Comparison of ENCODE assay signal across 1 cellular context in genomic region chr2:214809751-214810564, GRCh38.
TF ChIP-seq lines count a peak whose summit lies in the region.

No MANE protein-coding gene starts in this region.

TF ChIP-seq in GM23338, 12 proteins besides CTCF, POLR2A, EP300 and RAD21 (continued from another document):
- no peak for TF ChIP-seq ETS1 (IDR thresholded peaks at IDR 0.05)
- TF ChIP-seq EZH2 (IDR thresholded peaks at IDR 0.05; ENCODE audit: low read depth, unreplicated experiment) = no peak
- peak; percentile 13 for TF ChIP-seq REST (IDR thresholded peaks at IDR 0.05; ENCODE audit: unreplicated experiment)
- TF ChIP-seq POLR2AphosphoS5 (IDR thresholded peaks at IDR 0.05; ENCODE audit: low read depth) = peak; percentile 79
